1 cellular context compared by ENCODE assay signal in genomic region chr17:13334374-13334773, GRCh38.
TF ChIP-seq lines count a peak whose summit lies in the region.

No MANE protein-coding gene starts in this region.

TF ChIP-seq in K562, 482 proteins besides CTCF, POLR2A, EP300 and RAD21 (continued from another document and continues in another):
- TF ChIP-seq E4F1 (CRISPR knock-in tag; IDR thresholded peaks at IDR 0.05; ENCODE audit: borderline replicate concordance) (no peak), TCF3 (CRISPR knock-in tag; IDR thresholded peaks at IDR 0.05) (peak; percentile 74), FOS (IDR thresholded peaks at IDR 0.05; ENCODE audit: extremely low read depth, insufficient read length) (no peak), CTCFL (IDR thresholded peaks at IDR 0.05; ENCODE audit: borderline replicate concordance, insufficient read depth, low read depth, low read length, poor library complexity, severe bottlenecking) (no peak), GTF2A2 (tag; IDR thresholded peaks at IDR 0.05) (no peak), PML (IDR thresholded peaks at IDR 0.05; ENCODE audit: low read length) (no peak), THAP7 (CRISPR knock-in tag; IDR thresholded peaks at IDR 0.05) (no peak), PHB2 (IDR thresholded peaks at IDR 0.05; ENCODE audit: low read depth) (no peak), ZHX1 (conservative IDR thresholded peaks at IDR 0.05; ENCODE audit: low read length) (no peak), BACH1 (tag; IDR thresholded peaks at IDR 0.05) (no peak), THRB (CRISPR knock-in tag; conservative IDR thresholded peaks at IDR 0.05) (no peak), GABPA (tag; conservative IDR thresholded peaks at IDR 0.05; ENCODE audit: low read depth) (no peak), NR4A1 (CRISPR knock-in tag; IDR thresholded peaks at IDR 0.05) (no peak), NR4A1 (tag; IDR thresholded peaks at IDR 0.05) (no peak), ZNF518B (CRISPR knock-in tag; IDR thresholded peaks at IDR 0.05) (no peak), DIDO1 (tag; IDR thresholded peaks at IDR 0.05; ENCODE audit: low read depth) (no peak), KDM4B (IDR thresholded peaks at IDR 0.05; ENCODE audit: borderline replicate concordance in 2 of 2, low read depth in 1 of 2) (no peak), RAD51 (IDR thresholded peaks at IDR 0.05; ENCODE audit: borderline replicate concordance, low read depth) (no peak), NRF1 (conservative IDR thresholded peaks at IDR 0.05 in 1 of 2, IDR thresholded peaks at IDR 0.05 in 1 of 2) (no peak), XRCC5 (IDR thresholded peaks at IDR 0.05; ENCODE audit: low read depth, low read length) (no peak), HSF4 (CRISPR knock-in tag; IDR thresholded peaks at IDR 0.05; ENCODE audit: borderline replicate concordance) (no peak), JUN (IDR thresholded peaks at IDR 0.05; ENCODE audit: borderline replicate concordance, low read depth, low read length) (no peak), JUN (CRISPR knock-in tag; IDR thresholded peaks at IDR 0.05; ENCODE audit: borderline replicate concordance) (no peak), SETDB1 (IDR thresholded peaks at IDR 0.05; ENCODE audit: low read length) (no peak), ZNF217 (CRISPR knock-in tag; IDR thresholded peaks at IDR 0.05) (no peak), EWSR1 (IDR thresholded peaks at IDR 0.05; ENCODE audit: borderline replicate concordance, low read depth, partially characterized antibody) (no peak), ARHGAP35 (IDR thresholded peaks at IDR 0.05; ENCODE audit: partially characterized antibody) (no peak), E2F3 (CRISPR knock-in tag; IDR thresholded peaks at IDR 0.05) (no peak), HNRNPK (IDR thresholded peaks at IDR 0.05; ENCODE audit: low read depth, low read length, poor library complexity, severe bottlenecking) (no peak), ZZZ3 (IDR thresholded peaks at IDR 0.05) (no peak), STAT5A (IDR thresholded peaks at IDR 0.05; ENCODE audit: borderline replicate concordance, low read length) (no peak), RFX5 (IDR thresholded peaks at IDR 0.05; ENCODE audit: low read depth, low read length) (no peak), TAF1 (IDR thresholded peaks at IDR 0.05; ENCODE audit: control insufficient read depth, extremely low read depth, insufficient read depth, low read length, severe bottlenecking) (no peak), ESRRB (CRISPR knock-in tag; IDR thresholded peaks at IDR 0.05; ENCODE audit: borderline replicate concordance) (no peak), DACH1 (IDR thresholded peaks at IDR 0.05; ENCODE audit: partially characterized antibody) (no peak), ADNP (tag; IDR thresholded peaks at IDR 0.05) (no peak), HLTF (IDR thresholded peaks at IDR 0.05) (no peak), ZNF347 (CRISPR knock-in tag; IDR thresholded peaks at IDR 0.05; ENCODE audit: low read depth) (no peak), ZBTB17 (CRISPR knock-in tag; IDR thresholded peaks at IDR 0.05) (no peak), ZNF76 (CRISPR knock-in tag; IDR thresholded peaks at IDR 0.05; ENCODE audit: borderline replicate concordance) (no peak), MIER1 (IDR thresholded peaks at IDR 0.05; ENCODE audit: low read depth) (no peak), ZNF583 (CRISPR knock-in tag; IDR thresholded peaks at IDR 0.05) (no peak), ZNF134 (CRISPR knock-in tag; conservative IDR thresholded peaks at IDR 0.05) (no peak), NFRKB (IDR thresholded peaks at IDR 0.05; ENCODE audit: low read depth) (no peak), IRF9 (tag; IDR thresholded peaks at IDR 0.05) (no peak), SMARCA4 (IDR thresholded peaks at IDR 0.05) (peak; percentile 55; the same call in 1 of the 2 replicates), CREM (IDR thresholded peaks at IDR 0.05; ENCODE audit: low read depth) (no peak), POU5F1 (IDR thresholded peaks at IDR 0.05; ENCODE audit: borderline replicate concordance, low read depth, low read length, partially characterized antibody) (no peak), NCOR1 (IDR thresholded peaks at IDR 0.05) (peak; percentile 68), ZBTB12 (CRISPR knock-in tag; IDR thresholded peaks at IDR 0.05) (no peak), SRSF3 (IDR thresholded peaks at IDR 0.05; ENCODE audit: insufficient read depth, low read length) (no peak), FUS (optimal IDR thresholded peaks at IDR 0.05; ENCODE audit: low read depth, low read length) (no peak), L3MBTL2 (IDR thresholded peaks at IDR 0.05) (no peak), HBP1 (CRISPR knock-in tag; IDR thresholded peaks at IDR 0.05) (no peak), MLX (CRISPR knock-in tag; conservative IDR thresholded peaks at IDR 0.05) (no peak), ZNF561 (CRISPR knock-in tag; conservative IDR thresholded peaks at IDR 0.05) (no peak), BMI1 (IDR thresholded peaks at IDR 0.05; ENCODE audit: low read length) (no peak), ZC3H8 (IDR thresholded peaks at IDR 0.05) (no peak)
